In the genomic region with DNA sequence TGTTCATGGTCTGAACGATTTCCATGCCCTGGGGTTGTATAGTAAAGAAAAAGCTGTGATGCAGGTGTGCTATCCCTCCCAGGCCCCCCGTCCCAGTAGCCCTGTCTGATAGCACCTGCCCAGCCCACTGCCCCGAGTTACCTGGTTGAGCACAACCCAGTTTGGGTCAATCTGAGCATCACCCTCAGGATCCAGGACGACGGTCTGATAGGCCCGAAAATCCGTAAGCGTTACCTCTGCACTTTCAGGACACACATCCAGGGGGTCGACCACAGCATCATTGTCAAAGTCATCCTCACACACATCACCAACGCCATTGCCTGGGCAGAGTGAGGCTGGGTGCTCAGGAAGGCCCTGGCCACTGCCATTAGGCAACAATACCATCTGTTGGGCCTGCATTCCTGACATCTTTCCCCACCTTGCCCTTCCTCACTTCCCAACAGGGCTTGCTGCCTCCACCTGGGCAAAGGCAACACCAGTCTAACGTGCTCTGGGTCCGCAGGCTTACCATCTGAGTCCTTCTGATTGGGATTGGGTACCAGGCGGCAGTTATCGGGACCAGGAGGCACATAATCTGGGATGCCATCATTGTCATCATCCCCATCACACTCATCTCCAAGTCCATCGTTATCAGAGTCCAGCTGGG, we compare ENCODE assay signal across 1 cellular context.
TF ChIP-seq lines count a peak whose summit lies in the region.

No MANE protein-coding gene starts in this region.

TF ChIP-seq in IMR-90, 13 proteins besides CTCF, POLR2A, EP300 and RAD21:
- TF ChIP-seq, protein P1, sequence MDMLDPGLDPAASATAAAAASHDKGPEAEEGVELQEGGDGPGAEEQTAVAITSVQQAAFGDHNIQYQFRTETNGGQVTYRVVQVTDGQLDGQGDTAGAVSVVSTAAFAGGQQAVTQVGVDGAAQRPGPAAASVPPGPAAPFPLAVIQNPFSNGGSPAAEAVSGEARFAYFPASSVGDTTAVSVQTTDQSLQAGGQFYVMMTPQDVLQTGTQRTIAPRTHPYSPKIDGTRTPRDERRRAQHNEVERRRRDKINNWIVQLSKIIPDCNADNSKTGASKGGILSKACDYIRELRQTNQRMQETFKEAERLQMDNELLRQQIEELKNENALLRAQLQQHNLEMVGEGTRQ (IDR thresholded peaks at IDR 0.05; ENCODE audit: low read depth, low read length) = no peak
- TF ChIP-seq NFE2L2 (IDR thresholded peaks at IDR 0.05; ENCODE audit: low read depth, low read length) = no peak
- TF ChIP-seq BHLHE40 (IDR thresholded peaks at IDR 0.05; ENCODE audit: low read depth, low read length) = no peak
TF ChIP-seq in IMR-90: peak in this region for 0.
